ENCODE assay signal across 7 cellular contexts in the genomic region with DNA sequence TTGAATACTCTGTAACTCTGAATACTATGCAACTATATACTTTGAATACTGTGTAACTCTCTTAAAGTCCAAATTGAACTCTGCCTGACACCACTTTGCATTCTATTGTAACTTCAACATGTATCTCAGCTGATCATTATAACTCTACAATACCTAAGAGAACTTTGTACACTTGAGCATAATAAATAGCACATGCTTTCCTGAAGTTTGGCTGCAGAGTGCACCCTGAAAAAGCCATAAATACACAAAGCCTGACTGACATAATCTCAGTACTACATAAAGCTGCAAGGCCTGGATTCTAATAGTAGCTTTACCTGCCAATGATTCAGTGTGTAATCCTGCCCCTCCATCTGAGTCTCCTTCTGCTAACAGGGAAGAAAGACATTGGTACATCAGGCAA.
"Had no signal": no experiment of that assay in that cellular context is flagged by ENCODE, and none has a peak within 500 bp of the region (broad histone marks: within the 10 kb centered on the region; RNA-seq: fewer than 3 reads in every experiment).

No MANE protein-coding gene starts in this region.

- H3K27me3 Mint-ChIP-seq: IgD-negative memory B cell had no signal

- H3K27ac ChIP-seq: HL-60 had no signal

- ATAC-seq: HepG2 had no signal

- H3K9me3 Mint-ChIP-seq: IgD-negative memory B cell had no signal

- H3K9me3 ChIP-seq: HAP-1 had no signal

- H3K4me3 ChIP-seq: HAP-1 had no signal

- H3K4me3 Mint-ChIP-seq: IgD-negative memory B cell had no signal

- H3K4me1 ChIP-seq: HAP-1 had no signal

- H3K27ac Mint-ChIP-seq: IgD-negative memory B cell had no signal

- FAIRE-seq: HepG2 had no signal

- H3K4me1 Mint-ChIP-seq: IgD-negative memory B cell had no signal

- DNase-seq: GOT3, H7, KBM-7 had no signal
